Comparison of ENCODE assay signal across 21 cellular contexts in genomic region chr3:146431240-146431639, GRCh38. TPM values are rescaled to one million over a fixed set of nuclear protein-coding genes. Genes with fewer than 3 reads are reported as not detected.
A peak's percentile ranks its signal among the peaks of the same experiment; 100 is the strongest.
DNase-seq lines count a peak whose midpoint lies in the region; ATAC-seq, FAIRE-seq and TF ChIP-seq lines count a peak whose summit lies in the region.
"Had no signal": no experiment of that assay in that cellular context is flagged by ENCODE, and none has a peak within 500 bp of the region (broad histone marks: within the 10 kb centered on the region; RNA-seq: fewer than 3 reads in every experiment).

No MANE protein-coding gene starts in this region.

- TF ChIP-seq EP300 in HepG2 (IDR thresholded peaks at IDR 0.05; ENCODE audit: low read depth in 2 of 2, low read length in 2 of 2) (no peak), HepG2 (CRISPR knock-in tag; IDR thresholded peaks at IDR 0.05; ENCODE audit: borderline replicate concordance) (no peak)

- no peaks in the 10 kb centered on the region for H3K79me2 ChIP-seq in HepG2 (ENCODE audit: insufficient read depth, low read length)

- no peaks in the 10 kb centered on the region for H3K79me1 ChIP-seq in IMR-90 (ENCODE audit: low read depth in 1 of 2, low read length in 2 of 2)
- H3K79me1 ChIP-seq in mesenchymal stem cell (replicated peaks; ENCODE audit: low read length, poor library complexity, severe bottlenecking) = no peaks in the 10 kb centered on the region

- H3K18ac ChIP-seq in IMR-90 (ENCODE audit: low read depth, low read length) = no peak overlapping the region
- no peak overlapping the region for H3K18ac ChIP-seq in mesenchymal stem cell (ENCODE audit: low read depth in 1 of 2, low read length in 2 of 2)

- no peak overlapping the region for H2BK20ac ChIP-seq in IMR-90 (ENCODE audit: low read depth, low read length)

- no peak overlapping the region for H4K5ac ChIP-seq in IMR-90 (ENCODE audit: low read depth, low read length)

- dilution Hi-C loops in IMR-90 (cut with HindIII; ENCODE audit: low sequenced_read_pairs, unreplicated experiment) = no loop called here

- H2AK5ac ChIP-seq in IMR-90 (ENCODE audit: low read depth, low read length) (no peak overlapping the region), mesenchymal stem cell (ENCODE audit: low read length, severe bottlenecking) (no peak overlapping the region)

- TF ChIP-seq RAD21 in IMR-90 (IDR thresholded peaks at IDR 0.05; ENCODE audit: low read length) (no peak), HepG2 (CRISPR knock-in tag; IDR thresholded peaks at IDR 0.05) (no peak)

- no peak for FAIRE-seq in HepG2 (lab: Jason Lieb, UNC)
- FAIRE-seq: A204.1 had no signal

- BruUV-seq in IMR-90 (replicated peaks; lab: Mats Ljungman, UMichigan) = no TSS peak
- no TSS peak for BruUV-seq in HepG2 (replicated peaks; lab: Mats Ljungman, UMichigan)

- H3K9ac ChIP-seq in IMR-90 (ENCODE audit: low read depth, low read length) (no peak overlapping the region), mesenchymal stem cell (ENCODE audit: low read length) (no peak overlapping the region), HepG2 (ENCODE audit: insufficient read depth, low read depth, low read length) (no peak overlapping the region)

- H3K4me2 ChIP-seq in IMR-90 (ENCODE audit: low read depth, low read length) = no peak overlapping the region
- no peak overlapping the region for H3K4me2 ChIP-seq in mesenchymal stem cell (ENCODE audit: low read length, poor library complexity, severe bottlenecking)
- H3K4me2 ChIP-seq in HepG2 (ENCODE audit: low read depth, low read length) = no peak overlapping the region

- CTCF ChIA-PET in IMR-90 (lab: Yijun Ruan, JAX) = no interaction called here
- CTCF ChIA-PET in HepG2 (lab: Yijun Ruan, JAX; ENCODE audit: low intra/inter-chr PET ratio, low total read pairs) = no interaction called here

- H3K4me3 ChIP-seq in IMR-90 (ENCODE audit: insufficient read depth, low read depth, low read length) = no peak overlapping the region
- no peak overlapping the region for H3K4me3 ChIP-seq in brain microvascular endothelial cell (ENCODE audit: low read depth, low read length)
- H3K4me3 ChIP-seq in fibroblast of mammary gland (ENCODE audit: control insufficient read depth, low read depth, low read length) = no peak overlapping the region
- no peak overlapping the region for H3K4me3 ChIP-seq in mesenchymal stem cell (ENCODE audit: insufficient read depth in 1 of 2, low read depth in 1 of 2, low read length in 2 of 2)
- no peak overlapping the region for H3K4me3 ChIP-seq in HepG2 (replicated peaks in 1 of 3; ENCODE audit: insufficient read depth in 1 of 3, low read depth in 2 of 3, low read length in 3 of 3)
- H3K4me3 ChIP-seq: Peyer's patch had no signal

- H3K36me3 ChIP-seq in IMR-90 (ENCODE audit: control insufficient read depth, insufficient read depth, low read length) (no peaks in the 10 kb centered on the region), brain microvascular endothelial cell (replicated peaks) (no peaks in the 10 kb centered on the region), mesenchymal stem cell (ENCODE audit: control insufficient read depth in 1 of 2, insufficient read depth in 2 of 2, low read depth in 1 of 2, low read length in 2 of 2) (no peaks in the 10 kb centered on the region), HepG2 (replicated peaks in 1 of 2; ENCODE audit: control insufficient read depth in 1 of 2, insufficient read depth in 2 of 2, low read length in 2 of 2) (no peaks in the 10 kb centered on the region)
- H3K36me3 ChIP-seq: BE2C, Peyer's patch had no signal

- H2BK5ac ChIP-seq in IMR-90 (ENCODE audit: low read depth, low read length, poor library complexity, severe bottlenecking) (no peak overlapping the region), mesenchymal stem cell (ENCODE audit: low read depth, low read length, poor library complexity, severe bottlenecking) (no peak overlapping the region)

- intact Hi-C loops in IMR-90 (cut with micrococcal nuclease) = no loop called here
- intact Hi-C loops in HepG2 (cut with micrococcal nuclease; ENCODE audit: unreplicated experiment) = no loop called here
- intact Hi-C loops in head of caudate nucleus (cut with DNase I) = no loop called here

- H3K27ac ChIP-seq in IMR-90 (ENCODE audit: insufficient read depth, low read length) = no peak overlapping the region
- H3K27ac ChIP-seq in brain microvascular endothelial cell = no peak overlapping the region
- H3K27ac ChIP-seq in mesenchymal stem cell (ENCODE audit: low read length, poor library complexity, severe bottlenecking) = no peak overlapping the region
- no peak overlapping the region for H3K27ac ChIP-seq in HepG2 (ENCODE audit: extremely low read length, insufficient read depth, low read length)
- H3K27ac ChIP-seq: Peyer's patch had no signal

- H2BK120ac ChIP-seq in IMR-90 (ENCODE audit: low read depth, low read length) (no peak overlapping the region), mesenchymal stem cell (ENCODE audit: low read depth, low read length) (no peak overlapping the region)

- ATAC-seq in IMR-90 (ENCODE audit: low read depth) (peak; percentile 92), HepG2 (no peak)

- H4K8ac ChIP-seq in IMR-90 (ENCODE audit: low read depth in 2 of 2, low read length in 2 of 2) (no peak overlapping the region), mesenchymal stem cell (ENCODE audit: low read length) (no peak overlapping the region)

- DNase-seq in IMR-90 = peak; percentile 72
- DNase-seq in brain microvascular endothelial cell = peak; percentile 5
- DNase-seq in fibroblast of mammary gland (ENCODE audit: low read depth) = peak; percentile 28
- DNase-seq in mesenchymal stem cell = peak; percentile 14
- DNase-seq in HepG2 (ENCODE audit: low spot score) = no peak
- no peak for DNase-seq in head of caudate nucleus
- DNase-seq in OCI-M1 (lab: John Stamatoyannopoulos, UW) = no peak
- no peak for DNase-seq in D341Med (ENCODE audit: low spot score)
- DNase-seq: BE2C; EL; H7; KBM-7; NCI-H1092 treated with DMSO at 0.1 percent for 48 hours; NCI-H1436 treated with DMSO at 0.1 percent for 48 hours; NCI-H1930; NCI-H2227 treated with DMSO at 0.1 percent for 48 hours; NCI-H524; NCI-H774; NK-92 treated with Interleukin-12 subunit alpha and Interleukin-12 subunit beta, amount 100 ng/mL, for 24 hours; Peyer's patch had no signal

- POLR2A ChIA-PET in IMR-90 (lab: Charles Lee; ENCODE audit: unreplicated experiment) = no interaction called here
- POLR2A ChIA-PET in HepG2 (lab: Yijun Ruan, JAX) = no interaction called here

- H3K27me3 ChIP-seq in IMR-90 (ENCODE audit: control insufficient read depth, insufficient read depth, low read length) (no peaks in the 10 kb centered on the region), brain microvascular endothelial cell (replicated peaks) (no peaks in the 10 kb centered on the region), mesenchymal stem cell (ENCODE audit: control insufficient read depth in 1 of 2, insufficient read depth in 1 of 2, low read length in 2 of 2) (no peaks in the 10 kb centered on the region), HepG2 (ENCODE audit: control insufficient read depth in 1 of 2, insufficient read depth in 2 of 2, low read length in 2 of 2) (no peaks in the 10 kb centered on the region; a peak in 1 of 5 replicates)
- H3K27me3 ChIP-seq: BE2C, Peyer's patch had no signal

- H3K9me3 ChIP-seq in IMR-90 (ENCODE audit: control insufficient read depth, insufficient read depth, low read length) = peaks cover 2% of the 10 kb centered on the region; the same call in 1 of the 2 replicates
- no peaks in the 10 kb centered on the region for H3K9me3 ChIP-seq in mesenchymal stem cell (ENCODE audit: control insufficient read depth, low read length)
- H3K9me3 ChIP-seq in HepG2 (ENCODE audit: low read length) = no peaks in the 10 kb centered on the region
- H3K9me3 ChIP-seq: BE2C, Peyer's patch had no signal

- H2BK15ac ChIP-seq in IMR-90 (ENCODE audit: low read depth, low read length) = no peak overlapping the region
- H2BK15ac ChIP-seq in mesenchymal stem cell (ENCODE audit: low read depth, poor library complexity, severe bottlenecking) = no peak overlapping the region

- no peak overlapping the region for H2BK12ac ChIP-seq in mesenchymal stem cell (ENCODE audit: low read length in 2 of 2)

- H2AK9ac ChIP-seq in IMR-90 (replicated peaks; ENCODE audit: low read depth, low read length, poor library complexity) = no peak overlapping the region

- no peak overlapping the region for H4K91ac ChIP-seq in IMR-90 (ENCODE audit: insufficient read depth, low read depth, low read length)
- no peak overlapping the region for H4K91ac ChIP-seq in mesenchymal stem cell (ENCODE audit: low read length)

- H3K4ac ChIP-seq in IMR-90 (ENCODE audit: low read depth, low read length) = no peak overlapping the region
- no peak overlapping the region for H3K4ac ChIP-seq in mesenchymal stem cell (ENCODE audit: low read depth in 1 of 2, low read length in 2 of 2)

- in situ Hi-C loops in IMR-90 (cut with MboI; ENCODE audit: low sequenced_read_pairs) (no loop called here), brain microvascular endothelial cell (cut with HindIII; ENCODE audit: low pct_ligation_motif_present, low sequenced_read_pairs) (no loop called here), HepG2 (cut with HindIII; ENCODE audit: extremely low pct_ligation_motif_present, low pct_unique_long_range_greater_than_20kb) (no loop called here)

- H4K20me1 ChIP-seq in IMR-90 (ENCODE audit: insufficient read depth, low read length) (no peaks in the 10 kb centered on the region), HepG2 (ENCODE audit: insufficient read depth, low read length) (no peaks in the 10 kb centered on the region)

- TF ChIP-seq POLR2A in IMR-90 (IDR thresholded peaks at IDR 0.05; ENCODE audit: low read depth, low read length) (no peak), HepG2 (IDR thresholded peaks at IDR 0.05; ENCODE audit: insufficient read depth in 1 of 2, low read depth in 2 of 2, low read length in 2 of 2) (no peak)

- H3K23ac ChIP-seq in IMR-90 (ENCODE audit: low read depth, low read length) (no peak overlapping the region), mesenchymal stem cell (ENCODE audit: low read length in 2 of 2) (no peak overlapping the region)

- H3K9me1 ChIP-seq in IMR-90 (ENCODE audit: insufficient read depth, low read length) = no peaks in the 10 kb centered on the region

- no peak overlapping the region for H2AFZ ChIP-seq in IMR-90 (replicated peaks; ENCODE audit: low read length, poor library complexity)
- H2AFZ ChIP-seq in mesenchymal stem cell (ENCODE audit: low read depth, low read length) = no peak overlapping the region
- H2AFZ ChIP-seq in HepG2 (ENCODE audit: low read length) = no peak overlapping the region

- H3K4me1 ChIP-seq in IMR-90 (ENCODE audit: control insufficient read depth, insufficient read depth, low read length) (peaks cover 3% of the 10 kb centered on the region; the same call in 1 of the 2 replicates), mesenchymal stem cell (ENCODE audit: control insufficient read depth, insufficient read depth, low read depth, low read length) (no peaks in the 10 kb centered on the region), HepG2 (ENCODE audit: insufficient read depth, low read length) (no peaks in the 10 kb centered on the region)
- H3K4me1 ChIP-seq: BE2C, Peyer's patch had no signal

- H3K14ac ChIP-seq in IMR-90 (replicated peaks; ENCODE audit: low read depth, low read length) = no peak overlapping the region
- H3K14ac ChIP-seq in mesenchymal stem cell (ENCODE audit: low read length in 2 of 2) = no peak overlapping the region

- TF ChIP-seq CTCF in IMR-90 (conservative IDR thresholded peaks at IDR 0.05; ENCODE audit: low read depth, low read length) (no peak), brain microvascular endothelial cell (IDR thresholded peaks at IDR 0.05; ENCODE audit: low read depth, low read length, missing control alignments) (no peak), fibroblast of mammary gland (conservative IDR thresholded peaks at IDR 0.05; ENCODE audit: control insufficient read depth, insufficient read depth, low read depth, low read length) (no peak), HepG2 (CRISPR knock-in tag; IDR thresholded peaks at IDR 0.05) (no peak)

- no peak overlapping the region for H3K56ac ChIP-seq in IMR-90 (ENCODE audit: extremely low read depth, insufficient read depth, low read length)

RNA-seq across cellular contexts. Expression of gene PLSCR2, which starts 38.1 kb away (rescaled TPM):
- not detected in 2 replicates for total RNA-seq in IMR-90 (2012; rRNA removed)
- not detected in 2 replicates for polyA plus RNA-seq in IMR-90 (2012; rRNA removed)
- polyA plus RNA-seq in IMR-90 (2012; cell fraction: cytosol; rRNA removed) = not detected in 2 replicates
- polyA plus RNA-seq in IMR-90 (2012; cell fraction: nucleus; rRNA removed; ENCODE audit: low replicate concordance) = not detected in 2 replicates
- not detected for polyA plus RNA-seq in mesenchymal stem cell (2013, experiment 1 of 2)
- polyA plus RNA-seq in mesenchymal stem cell (2013, experiment 2 of 2) = not detected
- not detected in 2 replicates for total RNA-seq in HepG2 (2016; rRNA removed; fragmentation: Illumina TruSeq; extraction: Trizol)
- total RNA-seq in HepG2 (2016; cell fraction: cytosol; rRNA removed; fragmentation: Illumina TruSeq; extraction: Trizol; ENCODE audit: low read depth) = not detected in 2 replicates
- total RNA-seq in HepG2 (2016; cell fraction: insoluble cytoplasmic fraction; rRNA removed; fragmentation: Illumina TruSeq; extraction: Trizol) = not detected in 2 replicates
- total RNA-seq in HepG2 (2016; cell fraction: membrane; rRNA removed; fragmentation: Illumina TruSeq; extraction: Trizol) = not detected in 2 replicates
- total RNA-seq in HepG2 (2016; cell fraction: nucleus; rRNA removed; fragmentation: Illumina TruSeq; extraction: Trizol) = not detected in 2 replicates
- not detected in 2 replicates for polyA plus RNA-seq in HepG2 (2011; rRNA removed)
- not detected in 2 replicates for polyA plus RNA-seq in HepG2 (2011; cell fraction: cytosol; rRNA removed)
- polyA plus RNA-seq in HepG2 (2011; cell fraction: nucleus; rRNA removed) = not detected in 2 replicates
- polyA plus RNA-seq in HepG2 (2012) = not detected in 2 replicates
- not detected in 2 replicates for polyA plus RNA-seq in HepG2 (2016; cell fraction: cytosol; fragmentation: Illumina TruSeq; extraction: Trizol; ENCODE audit: low read depth)
- polyA plus RNA-seq in HepG2 (2016; cell fraction: insoluble cytoplasmic fraction; fragmentation: Illumina TruSeq; extraction: Trizol; ENCODE audit: low read depth) = not detected in 2 replicates
- polyA plus RNA-seq in HepG2 (2016; cell fraction: membrane; fragmentation: Illumina TruSeq; extraction: Trizol; ENCODE audit: low read depth) = not detected in 2 replicates
- polyA plus RNA-seq in HepG2 (2016; cell fraction: nucleus; fragmentation: Illumina TruSeq; extraction: Trizol; ENCODE audit: insufficient read depth, low read depth) = not detected in 2 replicates
- not detected in 2 replicates for polyA minus RNA-seq in HepG2 (2011; rRNA and poly(A)+ RNA removed; ENCODE audit: low replicate concordance)
- not detected in 2 replicates for polyA minus RNA-seq in HepG2 (2011; cell fraction: cytosol; rRNA and poly(A)+ RNA removed)
- not detected in 2 replicates for polyA minus RNA-seq in HepG2 (2011; cell fraction: nucleus; rRNA and poly(A)+ RNA removed)
- total RNA-seq: Peyer's patch had no signal

Comparison
In these comparisons a context has a peak if more than half of its experiments do, and no peak if none do; other contexts are left out.
1. DNase-seq: peak in IMR-90 (single experiment), brain microvascular endothelial cell (single experiment), fibroblast of mammary gland (single experiment) and mesenchymal stem cell (single experiment); none in HepG2 (single experiment), head of caudate nucleus (0 of 42), OCI-M1 (single experiment) and D341Med (single experiment).